Comparison of ENCODE assay signal across 8 cellular contexts in the genomic region with DNA sequence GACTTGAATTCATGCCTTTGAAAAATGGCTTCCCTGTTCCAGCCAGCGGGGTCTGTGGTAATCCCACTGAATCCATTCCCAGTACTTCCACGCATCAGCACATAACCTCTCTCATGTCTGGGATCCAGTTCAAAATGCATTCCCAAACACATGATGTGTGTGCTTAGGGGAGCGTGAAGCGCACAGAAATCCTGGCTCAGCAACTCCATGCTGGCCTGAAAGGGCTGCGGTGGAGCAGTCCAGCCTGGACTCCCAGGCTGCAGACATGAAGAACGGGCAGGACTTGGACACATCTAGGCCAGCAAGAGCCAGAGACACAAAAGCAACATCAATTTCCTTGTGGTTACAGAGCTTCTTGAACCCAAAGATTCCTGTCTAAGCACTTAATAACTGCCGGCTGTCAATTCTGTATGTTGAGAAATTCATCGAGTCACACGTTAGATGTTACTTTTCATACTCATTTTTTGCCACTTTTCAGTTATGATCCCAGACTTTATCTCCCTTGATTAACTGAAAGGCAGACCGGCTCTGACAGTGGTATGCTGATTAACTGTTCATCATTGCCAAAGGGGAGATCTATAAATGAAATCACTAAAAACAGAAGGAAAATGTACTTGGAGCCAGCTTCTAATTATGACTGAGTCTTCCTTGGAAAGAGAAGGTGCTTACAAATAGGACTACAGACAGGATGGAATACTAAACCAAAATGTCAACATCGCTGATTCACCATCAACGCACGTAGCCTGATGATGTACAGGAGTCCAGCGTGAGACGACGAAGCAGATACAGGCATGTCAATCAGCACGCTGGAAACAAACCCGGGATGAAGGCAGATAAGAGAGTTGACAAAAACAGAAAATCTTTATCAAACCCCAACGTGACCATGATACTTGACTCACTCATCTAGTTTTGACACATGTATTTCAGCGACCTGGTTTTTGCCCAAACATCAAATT. TPM values are rescaled to one million over a fixed set of nuclear protein-coding genes. Genes with fewer than 3 reads are reported as not detected.
DNase-seq lines count a peak whose midpoint lies in the region; ATAC-seq lines count a peak whose summit lies in the region.

No MANE protein-coding gene starts in this region.

- H3K9me3 Mint-ChIP-seq in activated naive CD8-positive, alpha-beta T cell treated with anti-CD3 and anti-CD28 coated beads, Interleukin-2, amount 10 ng/mL, durations not matched to agents 7 days and 5 days, result no peaks in the 10 kb centered on the region

- H3K36me3 Mint-ChIP-seq in activated naive CD8-positive, alpha-beta T cell treated with anti-CD3 and anti-CD28 coated beads, Interleukin-2, amount 10 ng/mL, durations not matched to agents 7 days and 5 days, result peaks cover 47% of the 10 kb centered on the region

- POLR2A ChIA-PET in activated naive CD8-positive, alpha-beta T cell treated with anti-CD3 and anti-CD28 coated beads, Interleukin-2, amount 10 ng/mL, durations not matched to agents 7 days and 5 days (lab: Charles Lee), result interaction anchor here (0.6 to 16.5 kb wide), 3 partner anchors 9 to 73 kb away, joined by 3 to 275 read pairs (median 4); partner anchors contain the start of gene NSMCE1

- ATAC-seq in activated naive CD8-positive, alpha-beta T cell treated with anti-CD3 and anti-CD28 coated beads, Interleukin-2, amount 10 ng/mL, durations not matched to agents 7 days and 5 days (ENCODE audit: low read depth), result no peak
- no peak for ATAC-seq in GM18511 (IDR thresholded peaks at IDR 0.05; ENCODE audit: unreplicated experiment)

- DNase-seq in LHCN-M2 (ENCODE audit: low read depth), result peak; percentile 80
- DNase-seq in activated naive CD8-positive, alpha-beta T cell treated with anti-CD3 and anti-CD28 coated beads, Interleukin-2, amount 10 ng/mL, durations not matched to agents 7 days and 5 days, result no peak
- DNase-seq in iris pigment epithelial cell (ENCODE audit: low read depth), result peak; percentile 98
- DNase-seq in stimulated activated CD8-positive, alpha-beta memory T cell treated with anti-CD3 and anti-CD28 coated beads, Interleukin-4, amount 100 ng/mL, for 48 hours, result peak; percentile 77
- DNase-seq in NCI-H2107 (lab: John Stamatoyannopoulos, UW), result no peak
- DNase-seq in NCI-H2081 treated with DMSO at 0.1 percent for 48 hours (lab: John Stamatoyannopoulos, UW), result no peak
- no peak for DNase-seq in AML-193 (lab: John Stamatoyannopoulos, UW)

- no peaks in the 10 kb centered on the region for H3K27me3 Mint-ChIP-seq in activated naive CD8-positive, alpha-beta T cell treated with anti-CD3 and anti-CD28 coated beads, Interleukin-2, amount 10 ng/mL, durations not matched to agents 7 days and 5 days

- H3K4me1 Mint-ChIP-seq in activated naive CD8-positive, alpha-beta T cell treated with anti-CD3 and anti-CD28 coated beads, Interleukin-2, amount 10 ng/mL, durations not matched to agents 7 days and 5 days, result peaks cover 69% of the 10 kb centered on the region

- H3K4me3 Mint-ChIP-seq in activated naive CD8-positive, alpha-beta T cell treated with anti-CD3 and anti-CD28 coated beads, Interleukin-2, amount 10 ng/mL, durations not matched to agents 7 days and 5 days, result no peak overlapping the region

- H3K27ac Mint-ChIP-seq in activated naive CD8-positive, alpha-beta T cell treated with anti-CD3 and anti-CD28 coated beads, Interleukin-2, amount 10 ng/mL, durations not matched to agents 7 days and 5 days, result peak overlapping the region; percentile 32

RNA-seq across cellular contexts. Expression of gene NSMCE1, which starts 23.0 kb away (rescaled TPM):
- 50.1 and 62.7 TPM in 2 replicates for total RNA-seq in LHCN-M2 (2014; rRNA removed)
- polyA plus RNA-seq in LHCN-M2 (2012), result 103 TPM
- 10 to 100 TPM; 69.0 to 75.6 TPM for total RNA-seq in activated naive CD8-positive, alpha-beta T cell treated with anti-CD3 and anti-CD28 coated beads, Interleukin-2, amount 10 ng/mL, durations not matched to agents 7 days and 5 days

RNA-seq across cellular contexts. Expression of gene KDM8, which starts 42.2 kb away (rescaled TPM):
- total RNA-seq in LHCN-M2 (2014; rRNA removed), result 4.5 and 4.6 TPM in 2 replicates
- polyA plus RNA-seq in LHCN-M2 (2012), result 3.1 TPM
- total RNA-seq in activated naive CD8-positive, alpha-beta T cell treated with anti-CD3 and anti-CD28 coated beads, Interleukin-2, amount 10 ng/mL, durations not matched to agents 7 days and 5 days, result 10 to 100 TPM; 20.1 to 21.8 TPM

Comparison
In these comparisons a context has a peak if more than half of its experiments do, and no peak if none do; other contexts are left out.
1. DNase-seq: peak in LHCN-M2 (single experiment), iris pigment epithelial cell (single experiment) and stimulated activated CD8-positive, alpha-beta memory T cell treated with anti-CD3 and anti-CD28 coated beads, Interleukin-4, amount 100 ng/mL, for 48 hours (single experiment); none in activated naive CD8-positive, alpha-beta T cell treated with anti-CD3 and anti-CD28 coated beads, Interleukin-2, amount 10 ng/mL, durations not matched to agents 7 days and 5 days (single experiment), NCI-H2107 (single experiment), NCI-H2081 treated with DMSO at 0.1 percent for 48 hours (single experiment) and AML-193 (0 of 2).